In the genomic region with DNA sequence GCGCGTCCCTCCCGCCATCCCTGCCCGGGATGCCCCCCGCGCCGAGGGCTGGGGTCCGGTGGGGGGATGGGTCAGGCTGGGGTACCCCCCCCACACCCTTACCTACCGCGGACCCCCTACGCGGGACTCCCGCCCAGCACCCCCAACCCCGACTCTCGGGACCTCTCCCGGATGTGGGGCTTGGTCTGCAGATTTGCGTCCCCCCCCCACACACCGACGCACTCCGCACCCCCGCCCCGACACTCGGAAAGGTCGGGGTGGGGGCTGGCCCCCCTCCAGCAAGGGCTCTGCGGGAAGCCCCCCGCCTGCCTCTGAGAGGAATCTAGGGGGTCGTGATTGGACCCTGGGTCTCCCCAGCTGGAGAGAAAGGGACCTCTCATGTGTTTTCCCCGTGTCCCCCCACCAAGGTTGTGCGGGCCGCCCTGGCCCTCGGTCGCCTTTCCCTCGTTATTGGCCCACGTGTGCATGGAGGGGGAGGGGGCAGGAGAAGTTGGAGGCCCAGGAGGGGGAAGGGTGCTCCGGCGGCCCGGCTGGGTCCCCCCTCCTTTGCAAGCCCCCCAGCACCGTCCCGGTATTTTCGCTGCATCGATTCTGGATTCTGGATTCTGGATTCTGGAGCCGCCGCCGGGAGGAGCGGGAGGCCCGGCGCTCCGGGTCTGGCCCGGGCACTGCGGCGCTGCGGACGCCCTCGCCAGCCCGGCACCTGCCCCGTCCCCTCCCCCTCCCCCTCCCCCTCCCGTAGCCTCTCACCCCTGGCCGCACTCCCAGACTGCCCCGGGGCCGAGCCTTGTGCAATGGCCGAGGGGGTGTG, we compare ENCODE assay signal across 7 cellular contexts. TPM values are rescaled to one million over a fixed set of nuclear protein-coding genes. Genes with fewer than 3 reads are reported as not detected.
DNase-seq lines count a peak whose midpoint lies in the region; TF ChIP-seq lines count a peak whose summit lies in the region.

No MANE protein-coding gene starts in this region.

- peak overlapping the region; percentile 93 for H3K9ac ChIP-seq in Loucy (ENCODE audit: low read depth, low read length, poor library complexity, severe bottlenecking)
- peak overlapping the region; percentile 87 to 93 (median 89) for H3K9ac ChIP-seq in skeletal muscle tissue (ENCODE audit: low read depth in 1 of 3, low read length in 3 of 3)

- H3K27me3 ChIP-seq in Loucy (ENCODE audit: insufficient read depth, low read length, poor library complexity, severe bottlenecking) = peaks cover 5% of the 10 kb centered on the region
- peaks cover 85% of the 10 kb centered on the region for H3K27me3 ChIP-seq in iPS DF 6.9 (ENCODE audit: control insufficient read depth, insufficient read depth, low read length)
- no peaks in the 10 kb centered on the region for H3K27me3 ChIP-seq in skeletal muscle tissue (ENCODE audit: control insufficient read depth in 3 of 3, insufficient read depth in 3 of 3, low read length in 3 of 3)

- peak; percentile 15 for DNase-seq in GF-D8 (lab: John Stamatoyannopoulos, UW)
- no peak for DNase-seq in iPS DF 6.9 (ENCODE audit: low read depth, low spot score)
- no peak for DNase-seq in SW480 (ENCODE audit: low spot score)
- no peak for DNase-seq in activated effector memory CD4-positive, alpha-beta T cell treated with Interleukin-2 at 50 U/mL for 16 hours

- no peaks in the 10 kb centered on the region for H3K9me3 ChIP-seq in Loucy (ENCODE audit: insufficient read depth, low read depth, low read length)
- H3K9me3 ChIP-seq in iPS DF 6.9 (ENCODE audit: control insufficient read depth, insufficient read depth, low read length) = no peaks in the 10 kb centered on the region
- no peaks in the 10 kb centered on the region for H3K9me3 ChIP-seq in skeletal muscle tissue (ENCODE audit: control insufficient read depth in 3 of 3, low read length in 3 of 3)

- peaks cover 63% of the 10 kb centered on the region for H3K4me1 ChIP-seq in Loucy (ENCODE audit: insufficient read depth, low read length, poor library complexity, severe bottlenecking)
- H3K4me1 ChIP-seq in iPS DF 6.9 (ENCODE audit: control insufficient read depth, insufficient read depth, low read length) = peaks cover 6% of the 10 kb centered on the region
- peaks cover 60 to 72% (median 63%) of the 10 kb centered on the region in 3 donors for H3K4me1 ChIP-seq in skeletal muscle tissue (ENCODE audit: control insufficient read depth in 3 of 3, insufficient read depth in 3 of 3, low read length in 3 of 3)

- H3K4me3 ChIP-seq in Loucy (ENCODE audit: low read length, poor library complexity, severe bottlenecking) (peak overlapping the region; percentile 82), iPS DF 6.9 (ENCODE audit: low read length) (peak overlapping the region; percentile 39; the same call in 1 of the 2 replicates), skeletal muscle tissue (ENCODE audit: low read length in 3 of 3) (peak overlapping the region; percentile 71 to 83 (median 73))

- peak overlapping the region; percentile 78 for H3K4me2 ChIP-seq in Loucy (ENCODE audit: low read depth, low read length, poor library complexity, severe bottlenecking)

- TF ChIP-seq CTCF in Loucy (conservative IDR thresholded peaks at IDR 0.05; ENCODE audit: low read length) = no peak

- H4K20me1 ChIP-seq in Loucy (ENCODE audit: insufficient read depth, low read length, poor library complexity, severe bottlenecking) = peaks cover 48% of the 10 kb centered on the region

- no peaks in the 10 kb centered on the region for H3K9me2 ChIP-seq in Loucy (replicated peaks; ENCODE audit: low read depth, low read length)

- no peak overlapping the region for H2AFZ ChIP-seq in Loucy (ENCODE audit: low read length)

- 0 to 2% (median 0%) methylated on average over 38 to 61 of the region's 61 CpGs for WGBS in adipose tissue, 3 donors
- WGBS in iPS DF 6.9 (ENCODE audit: insufficient coverage, insufficient read length) = no CpG with 5 or more reads among the region's 61 CpGs

- H3K36me3 ChIP-seq in Loucy (ENCODE audit: insufficient read depth, low read length) = no peaks in the 10 kb centered on the region
- H3K36me3 ChIP-seq in iPS DF 6.9 (ENCODE audit: control insufficient read depth, insufficient read depth, low read length) = no peaks in the 10 kb centered on the region
- H3K36me3 ChIP-seq in skeletal muscle tissue (ENCODE audit: control insufficient read depth in 3 of 3, insufficient read depth in 3 of 3, low read length in 3 of 3) = no peaks in the 10 kb centered on the region

- H3K27ac ChIP-seq in adipose tissue (ENCODE audit: low read depth, low read length) (peak overlapping the region; percentile 28), iPS DF 6.9 (ENCODE audit: low read length) (no peak overlapping the region), skeletal muscle tissue (ENCODE audit: low read depth, low read length) (peak overlapping the region; percentile 99)

- H3K79me2 ChIP-seq in Loucy (ENCODE audit: insufficient read depth, low read length) = peaks cover 96% of the 10 kb centered on the region

- peaks cover 6% of the 10 kb centered on the region; the same call in 1 of the 2 replicates for H3F3A ChIP-seq in Loucy (ENCODE audit: low read depth)

RNA-seq across cellular contexts. Expression of gene NFIC, which starts 0.6 kb away (rescaled TPM):
- 10 to 100 TPM; 57.8 to 87.3 (median 81.7) TPM for polyA plus RNA-seq in adipose tissue
- 8.4 TPM for total RNA-seq in skeletal muscle tissue
